36 cellular contexts compared by ENCODE assay signal in genomic region chr13:93686399-93686798, GRCh38.
"Had no signal": no experiment of that assay in that cellular context is flagged by ENCODE, and none has a peak within 500 bp of the region (broad histone marks: within the 10 kb centered on the region; RNA-seq: fewer than 3 reads in every experiment).

No MANE protein-coding gene starts in this region.

- DNase-seq: activated B cell treated with CpG ODN at 0.5 μM for 24 hours; activated CD4-positive, alpha-beta memory T cell treated with anti-CD3 and anti-CD28 coated beads for 36 hours; activated CD4-positive, alpha-beta T cell treated with anti-CD3 and anti-CD28 coated beads for 48 hours; activated CD4-positive, alpha-beta T cell treated with anti-CD3 and anti-CD28 coated beads, Interleukin-2, amount 50 U/mL, for 1 hour; activated CD4-positive, alpha-beta T cell treated with anti-CD3 and anti-CD28 coated beads, Interleukin-2, amount 50 U/mL, for 4 hours; activated CD4-positive, CD25-positive, alpha-beta regulatory T cell treated with anti-CD3 and anti-CD28 coated beads, Interleukin-2, amount 50 U/mL, for 72 hours; activated CD8-positive, alpha-beta memory T cell treated with anti-CD3 and anti-CD28 coated beads, Interleukin-2, amount 50 U/mL, for 4 hours; activated CD8-positive, alpha-beta T cell treated with anti-CD3 and anti-CD28 coated beads for 36 hours; activated effector memory CD4-positive, alpha-beta T cell treated with Interleukin-2 at 50 U/mL for 16 hours; activated gamma-delta T cell; activated naive CD4-positive, alpha-beta T cell treated with anti-CD3 and anti-CD28 coated beads, Interleukin-2, amount 10 ng/mL, durations not matched to agents 7 days and 5 days; activated naive CD4-positive, alpha-beta T cell treated with Interleukin-2 at 50 U/mL for 16 hours; activated naive CD8-positive, alpha-beta T cell treated with anti-CD3 and anti-CD28 coated beads, Interleukin-2, amount 10 ng/mL, durations not matched to agents 7 days and 5 days; activated naive CD8-positive, alpha-beta T cell treated with anti-CD3 and anti-CD28 coated beads, Interleukin-2, amount 50 U/mL, for 24 hours; activated T-cell treated with anti-CD3 and anti-CD28 coated beads for 4 hours; activated T-cell treated with anti-CD3 and anti-CD28 coated beads, Interleukin-2, amount 50 U/mL, for 1 hour; activated T-cell treated with anti-CD3 and anti-CD28 coated beads, Interleukin-2, amount 50 U/mL, for 4 hours; activated T-cell treated with anti-CD3 and anti-CD28 coated beads, Interleukin-2, amount 50 U/mL, for 72 hours; amygdala; anterior cingulate cortex; body of pancreas; brain microvascular endothelial cell; central memory CD4-positive, alpha-beta T cell; T-helper 2 cell; T-helper 9 cell had no signal

- H3K4me1 Mint-ChIP-seq: activated B cell treated with CpG ODN at 0.5 μM for 24 hours; activated naive CD4-positive, alpha-beta T cell treated with anti-CD3 and anti-CD28 coated beads, Interleukin-2, amount 10 ng/mL, durations not matched to agents 7 days and 5 days; activated naive CD4-positive, alpha-beta T cell treated with anti-CD3 and anti-CD28 coated beads, Interleukin-2, amount 50 U/mL, for 24 hours; activated naive CD8-positive, alpha-beta T cell treated with anti-CD3 and anti-CD28 coated beads, Interleukin-2, amount 10 ng/mL, durations not matched to agents 7 days and 5 days; activated naive CD8-positive, alpha-beta T cell treated with anti-CD3 and anti-CD28 coated beads, Interleukin-2, amount 50 U/mL, for 24 hours had no signal

- FAIRE-seq: colon, TTC549 had no signal

- ATAC-seq: activated CD8-positive, alpha-beta T cell treated with anti-CD3 and anti-CD28 coated beads for 36 hours; activated naive CD8-positive, alpha-beta T cell treated with anti-CD3 and anti-CD28 coated beads, Interleukin-2, amount 50 U/mL, for 24 hours; body of pancreas had no signal

- H3K27ac Mint-ChIP-seq: activated B cell treated with CpG ODN at 0.5 μM for 24 hours; activated CD4-positive, alpha-beta memory T cell treated with anti-CD3 and anti-CD28 coated beads for 36 hours; activated CD8-positive, alpha-beta T cell treated with anti-CD3 and anti-CD28 coated beads for 36 hours; activated naive CD4-positive, alpha-beta T cell treated with anti-CD3 and anti-CD28 coated beads, Interleukin-2, amount 10 ng/mL, durations not matched to agents 7 days and 5 days; activated naive CD4-positive, alpha-beta T cell treated with anti-CD3 and anti-CD28 coated beads, Interleukin-2, amount 50 U/mL, for 24 hours; activated naive CD8-positive, alpha-beta T cell; activated naive CD8-positive, alpha-beta T cell treated with anti-CD3 and anti-CD28 coated beads, Interleukin-2, amount 10 ng/mL, durations not matched to agents 7 days and 5 days; activated naive CD8-positive, alpha-beta T cell treated with anti-CD3 and anti-CD28 coated beads, Interleukin-2, amount 50 U/mL, for 24 hours; activated T-cell treated with anti-CD3 and anti-CD28 coated beads, Interleukin-2, amount 50 U/mL, for 72 hours; activated T-helper 1 cell treated with anti-CD3 and anti-CD28 coated beads, Interleukin-12 subunit alpha, Interleukin-12 subunit beta, Interleukin-2, Interleukin-4 antibody, amounts not matched to agents 30 ng/mL and 10 ng/mL and 1 ng/mL, durations not matched to agents 14 hours and 24 hours and 36 hours; activated T-helper 2 cell treated with anti-CD3 and anti-CD28 coated beads, Interferon-gamma antibody, Interleukin-2, Interleukin-4, amounts not matched to agents 10 μg/mL and 5 μg/mL and 100 μg/mL, durations not matched to agents 14 hours and 24 hours and 36 hours; T-helper 1 cell treated with Interleukin-12 subunit alpha and Interleukin-12 subunit beta and Interleukin-4 antibody, amounts not matched to agents 30 μg/mL and 1 μg/mL, for 36 hours; T-helper 2 cell treated with Interferon-gamma antibody and Interleukin-4, amounts not matched to agents 5 μg/mL and 100 μg/mL, for 36 hours had no signal

- H3K36me3 ChIP-seq: ascending aorta, brain microvascular endothelial cell, breast epithelium had no signal

- H3K9me3 Mint-ChIP-seq: activated CD4-positive, alpha-beta memory T cell treated with anti-CD3 and anti-CD28 coated beads for 36 hours; activated CD8-positive, alpha-beta T cell treated with anti-CD3 and anti-CD28 coated beads for 36 hours; activated naive CD4-positive, alpha-beta T cell treated with anti-CD3 and anti-CD28 coated beads, Interleukin-2, amount 10 ng/mL, durations not matched to agents 7 days and 5 days; activated T-cell treated with anti-CD3 and anti-CD28 coated beads, Interleukin-2, amount 50 U/mL, for 4 hours; activated T-helper 1 cell treated with anti-CD3 and anti-CD28 coated beads, Interleukin-12 subunit alpha, Interleukin-12 subunit beta, Interleukin-2, Interleukin-4 antibody, amounts not matched to agents 30 ng/mL and 10 ng/mL and 1 ng/mL, durations not matched to agents 14 hours and 24 hours and 36 hours; activated T-helper 2 cell treated with anti-CD3 and anti-CD28 coated beads, Interferon-gamma antibody, Interleukin-2, Interleukin-4, amounts not matched to agents 10 μg/mL and 5 μg/mL and 100 μg/mL, durations not matched to agents 14 hours and 24 hours and 36 hours; T-helper 1 cell treated with Interleukin-12 subunit alpha and Interleukin-12 subunit beta and Interleukin-4 antibody, amounts not matched to agents 30 μg/mL and 1 μg/mL, for 36 hours; T-helper 2 cell treated with Interferon-gamma antibody and Interleukin-4, amounts not matched to agents 5 μg/mL and 100 μg/mL, for 36 hours had no signal

- H3K4me1 ChIP-seq: ascending aorta, body of pancreas, breast epithelium had no signal

- H3K4me3 ChIP-seq: ascending aorta, body of pancreas, breast epithelium had no signal

- H3K27ac ChIP-seq: ascending aorta, body of pancreas, brain microvascular endothelial cell, breast epithelium, VCaP had no signal

- H3K27me3 Mint-ChIP-seq: activated B cell treated with CpG ODN at 0.5 μM for 24 hours; activated CD8-positive, alpha-beta T cell treated with anti-CD3 and anti-CD28 coated beads for 36 hours; activated naive CD4-positive, alpha-beta T cell treated with anti-CD3 and anti-CD28 coated beads, Interleukin-2, amount 10 ng/mL, durations not matched to agents 7 days and 5 days; activated naive CD4-positive, alpha-beta T cell treated with anti-CD3 and anti-CD28 coated beads, Interleukin-2, amount 50 U/mL, for 24 hours; activated naive CD8-positive, alpha-beta T cell; activated naive CD8-positive, alpha-beta T cell treated with anti-CD3 and anti-CD28 coated beads, Interleukin-2, amount 10 ng/mL, durations not matched to agents 7 days and 5 days had no signal

- H3K36me3 Mint-ChIP-seq: activated CD4-positive, alpha-beta memory T cell treated with anti-CD3 and anti-CD28 coated beads for 36 hours; activated naive CD4-positive, alpha-beta T cell treated with anti-CD3 and anti-CD28 coated beads, Interleukin-2, amount 10 ng/mL, durations not matched to agents 7 days and 5 days; activated naive CD4-positive, alpha-beta T cell treated with anti-CD3 and anti-CD28 coated beads, Interleukin-2, amount 50 U/mL, for 24 hours; activated naive CD8-positive, alpha-beta T cell; activated naive CD8-positive, alpha-beta T cell treated with anti-CD3 and anti-CD28 coated beads, Interleukin-2, amount 10 ng/mL, durations not matched to agents 7 days and 5 days had no signal

- H3K27me3 ChIP-seq: ascending aorta, body of pancreas, brain microvascular endothelial cell, breast epithelium had no signal

- H3K4me3 Mint-ChIP-seq: activated B cell treated with CpG ODN at 0.5 μM for 24 hours; activated CD4-positive, alpha-beta memory T cell treated with anti-CD3 and anti-CD28 coated beads for 36 hours; activated CD8-positive, alpha-beta T cell treated with anti-CD3 and anti-CD28 coated beads for 36 hours; activated naive CD4-positive, alpha-beta T cell treated with anti-CD3 and anti-CD28 coated beads, Interleukin-2, amount 10 ng/mL, durations not matched to agents 7 days and 5 days; activated naive CD4-positive, alpha-beta T cell treated with anti-CD3 and anti-CD28 coated beads, Interleukin-2, amount 50 U/mL, for 24 hours; activated naive CD8-positive, alpha-beta T cell; activated naive CD8-positive, alpha-beta T cell treated with anti-CD3 and anti-CD28 coated beads, Interleukin-2, amount 10 ng/mL, durations not matched to agents 7 days and 5 days; activated naive CD8-positive, alpha-beta T cell treated with anti-CD3 and anti-CD28 coated beads, Interleukin-2, amount 50 U/mL, for 24 hours; activated T-cell treated with anti-CD3 and anti-CD28 coated beads, Interleukin-2, amount 50 U/mL, for 4 hours; activated T-cell treated with anti-CD3 and anti-CD28 coated beads, Interleukin-2, amount 50 U/mL, for 72 hours; activated T-helper 1 cell treated with anti-CD3 and anti-CD28 coated beads, Interleukin-12 subunit alpha, Interleukin-12 subunit beta, Interleukin-2, Interleukin-4 antibody, amounts not matched to agents 30 ng/mL and 10 ng/mL and 1 ng/mL, durations not matched to agents 14 hours and 24 hours and 36 hours; T-helper 1 cell treated with Interleukin-12 subunit alpha and Interleukin-12 subunit beta and Interleukin-4 antibody, amounts not matched to agents 30 μg/mL and 1 μg/mL, for 36 hours; T-helper 2 cell treated with Interferon-gamma antibody and Interleukin-4, amounts not matched to agents 5 μg/mL and 100 μg/mL, for 36 hours had no signal

- H3K9me3 ChIP-seq: ascending aorta, body of pancreas, breast epithelium had no signal
